11 cellular contexts compared by ENCODE assay signal in the genomic region with DNA sequence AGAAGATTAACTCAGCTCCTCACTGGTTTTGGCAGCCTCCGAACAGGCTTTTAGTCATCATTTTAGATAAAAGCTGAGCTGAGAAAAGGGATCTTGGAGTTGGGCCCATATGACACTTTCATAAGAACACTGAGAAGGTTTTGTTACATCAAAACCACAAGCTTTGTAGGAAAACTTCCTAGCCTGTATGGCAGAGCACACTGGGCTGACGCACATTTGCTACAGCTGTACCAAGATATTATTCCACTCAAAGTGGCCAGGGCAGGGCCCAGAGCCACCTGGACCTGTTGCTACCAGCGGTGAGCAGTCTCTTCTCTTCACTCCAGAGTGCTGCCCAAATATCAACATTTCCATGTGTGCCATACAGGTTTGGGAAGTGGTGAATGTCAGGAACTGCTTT.
DNase-seq lines count a peak whose midpoint lies in the region; ATAC-seq and TF ChIP-seq lines count a peak whose summit lies in the region.
"Had no signal": no experiment of that assay in that cellular context is flagged by ENCODE, and none has a peak within 500 bp of the region (broad histone marks: within the 10 kb centered on the region; RNA-seq: fewer than 3 reads in every experiment).

No MANE protein-coding gene starts in this region.

- H3K27ac ChIP-seq in brain microvascular endothelial cell = peak overlapping the region; percentile 98
- H3K27ac ChIP-seq in stomach = no peak overlapping the region

- peaks cover 21% of the 10 kb centered on the region for H3K4me1 Mint-ChIP-seq in type B pancreatic cell (ENCODE audit: unreplicated experiment)
- H3K4me1 Mint-ChIP-seq in T-helper 2 cell treated with Interferon-gamma antibody and Interleukin-4, amounts not matched to agents 5 μg/mL and 100 μg/mL, for 36 hours (ENCODE audit: low read depth) = peaks cover 5% of the 10 kb centered on the region
- H3K4me1 Mint-ChIP-seq: immature natural killer cell had no signal

- peak overlapping the region; percentile 74 for H3K27ac Mint-ChIP-seq in type B pancreatic cell
- no peak overlapping the region for H3K27ac Mint-ChIP-seq in T-helper 2 cell treated with Interferon-gamma antibody and Interleukin-4, amounts not matched to agents 5 μg/mL and 100 μg/mL, for 36 hours
- H3K27ac Mint-ChIP-seq: immature natural killer cell had no signal

- peaks cover 3% of the 10 kb centered on the region for H3K36me3 Mint-ChIP-seq in type B pancreatic cell
- no peaks in the 10 kb centered on the region for H3K36me3 Mint-ChIP-seq in T-helper 2 cell treated with Interferon-gamma antibody and Interleukin-4, amounts not matched to agents 5 μg/mL and 100 μg/mL, for 36 hours (ENCODE audit: low read depth)
- H3K36me3 Mint-ChIP-seq: immature natural killer cell had no signal

- H3K27me3 ChIP-seq in brain microvascular endothelial cell (replicated peaks) (no peaks in the 10 kb centered on the region), stomach (no peaks in the 10 kb centered on the region)

- no peaks in the 10 kb centered on the region for H3K4me1 ChIP-seq in stomach
- H3K4me1 ChIP-seq: prostate gland had no signal

- H3K27me3 Mint-ChIP-seq in type B pancreatic cell = no peaks in the 10 kb centered on the region
- H3K27me3 Mint-ChIP-seq in T-helper 2 cell treated with Interferon-gamma antibody and Interleukin-4, amounts not matched to agents 5 μg/mL and 100 μg/mL, for 36 hours (ENCODE audit: low read depth) = peaks cover 9% of the 10 kb centered on the region

- intact Hi-C loops in stomach (cut with DNase I; ENCODE audit: low total_unique reads) = no loop called here

- no peak for TF ChIP-seq EP300 in stomach (IDR thresholded peaks at IDR 0.05)

- peak; percentile 58 for DNase-seq in HT1080 (ENCODE audit: low read depth)
- DNase-seq in brain microvascular endothelial cell = peak; percentile 96
- peak; percentile 83 for DNase-seq in islet precursor cell
- DNase-seq in type B pancreatic cell (ENCODE audit: extremely low spot score, unreplicated experiment) = no peak
- DNase-seq in T-helper 2 cell treated with Interferon-gamma antibody and Interleukin-4, amounts not matched to agents 5 μg/mL and 100 μg/mL, for 36 hours (ENCODE audit: low spot score) = no peak
- DNase-seq in stomach = no peak
- DNase-seq: effector CD4-positive, alpha-beta T cell; immature natural killer cell; KBM-7 had no signal

- H3K36me3 ChIP-seq in brain microvascular endothelial cell (replicated peaks) (no peaks in the 10 kb centered on the region), stomach (no peaks in the 10 kb centered on the region)
- H3K36me3 ChIP-seq: prostate gland had no signal

- H3K4me3 Mint-ChIP-seq in type B pancreatic cell = no peak overlapping the region
- no peak overlapping the region for H3K4me3 Mint-ChIP-seq in T-helper 2 cell treated with Interferon-gamma antibody and Interleukin-4, amounts not matched to agents 5 μg/mL and 100 μg/mL, for 36 hours
- H3K4me3 Mint-ChIP-seq: immature natural killer cell had no signal

- 58 to 78% (median 65%) methylated on average over 2 to 3 of the region's 3 CpGs for WGBS in stomach, 5 donors

- in situ Hi-C loops in brain microvascular endothelial cell (cut with HindIII; ENCODE audit: low pct_ligation_motif_present, low sequenced_read_pairs) = no loop called here

- TF ChIP-seq POLR2A in stomach (IDR thresholded peaks at IDR 0.05) = no peak

- no peaks in the 10 kb centered on the region for H3K9me3 ChIP-seq in stomach
- H3K9me3 ChIP-seq: prostate gland had no signal

- peaks cover 5% of the 10 kb centered on the region for H3K9me3 Mint-ChIP-seq in type B pancreatic cell
- H3K9me3 Mint-ChIP-seq in T-helper 2 cell treated with Interferon-gamma antibody and Interleukin-4, amounts not matched to agents 5 μg/mL and 100 μg/mL, for 36 hours = no peaks in the 10 kb centered on the region
- H3K9me3 Mint-ChIP-seq: immature natural killer cell had no signal

- H3K4me3 ChIP-seq in brain microvascular endothelial cell (ENCODE audit: low read depth, low read length) (peak overlapping the region; percentile 13), stomach (no peak overlapping the region)
- H3K4me3 ChIP-seq: prostate gland had no signal

- no peak for ATAC-seq in GM18498 (IDR thresholded peaks at IDR 0.05; ENCODE audit: unreplicated experiment)

- no peak for TF ChIP-seq CTCF in brain microvascular endothelial cell (IDR thresholded peaks at IDR 0.05; ENCODE audit: low read depth, low read length, missing control alignments)
- TF ChIP-seq CTCF in type B pancreatic cell (conservative IDR thresholded peaks at IDR 0.05) = no peak
- no peak for TF ChIP-seq CTCF in stomach (IDR thresholded peaks at IDR 0.05)

Comparison
In these comparisons a context has a peak if more than half of its experiments do, and no peak if none do; other contexts are left out.
1. DNase-seq: peak in HT1080 (single experiment), brain microvascular endothelial cell (single experiment) and islet precursor cell (single experiment); none in type B pancreatic cell (single experiment), T-helper 2 cell treated with Interferon-gamma antibody and Interleukin-4, amounts not matched to agents 5 μg/mL and 100 μg/mL, for 36 hours (single experiment) and stomach (single experiment).